ENCODE assay signal across 7 cellular contexts in the genomic region with DNA sequence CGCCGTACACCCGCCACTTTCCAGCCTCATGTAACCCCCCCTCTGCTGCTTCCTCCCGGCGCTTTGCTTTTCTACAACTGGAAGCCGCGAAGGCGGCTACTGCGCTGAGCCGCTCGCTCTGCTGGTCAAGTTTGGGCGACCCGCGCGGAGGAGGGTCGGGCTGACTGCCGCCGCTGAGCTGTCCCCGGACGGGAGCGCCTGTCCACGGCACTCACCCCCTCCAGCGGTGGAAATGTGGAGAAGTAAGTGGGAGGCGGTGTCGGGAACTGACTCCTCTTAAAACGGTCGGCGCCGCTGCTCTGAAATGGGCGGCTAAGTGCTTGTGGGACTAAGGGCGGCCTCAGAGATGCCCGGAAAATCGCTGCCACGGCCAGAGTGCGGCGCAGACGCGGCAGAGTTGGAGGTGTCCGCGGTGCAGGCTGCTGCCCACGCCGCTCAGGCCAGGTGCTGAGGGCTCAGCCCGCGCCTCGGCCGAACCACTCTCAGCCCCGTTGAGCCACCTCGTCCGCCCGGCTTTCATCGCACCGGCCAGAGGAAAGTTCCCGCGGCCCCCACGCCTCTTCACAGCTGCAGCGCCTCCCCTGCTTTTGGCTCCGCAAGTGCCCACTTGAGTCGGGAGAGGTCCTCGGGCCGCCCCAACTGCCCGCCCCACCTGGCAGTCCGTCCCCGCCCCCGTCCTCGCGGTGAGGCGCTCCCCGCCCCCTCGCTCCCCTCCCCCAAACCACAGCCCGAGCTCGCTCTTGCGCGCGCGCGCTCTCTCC. TPM values are rescaled to one million over a fixed set of nuclear protein-coding genes. Genes with fewer than 3 reads are reported as not detected.
DNase-seq lines count a peak whose midpoint lies in the region; ATAC-seq and TF ChIP-seq lines count a peak whose summit lies in the region.

No MANE protein-coding gene starts in this region.

- H3K9me3 Mint-ChIP-seq in WTC11, result no peaks in the 10 kb centered on the region
- H3K9me3 Mint-ChIP-seq in natural killer cell treated with Interleukin-12 subunit alpha and Interleukin-12 subunit beta and Interleukin-15 and Interleukin-18, amount 100 ng/mL, for 72 hours, result no peaks in the 10 kb centered on the region

- H3K9ac ChIP-seq in IMR-90 (ENCODE audit: low read depth, low read length), result no peak overlapping the region

- BruUV-seq in IMR-90 (replicated peaks; lab: Mats Ljungman, UMichigan) (no TSS peak), OCI-LY7 (replicated peaks; lab: Mats Ljungman, UMichigan) (no TSS peak)

- H3K27me3 Mint-ChIP-seq in WTC11 (ENCODE audit: low read depth), result peaks cover 39% of the 10 kb centered on the region
- peaks cover 12 to 17% of the 10 kb centered on the region in 2 donors for H3K27me3 Mint-ChIP-seq in natural killer cell treated with Interleukin-12 subunit alpha and Interleukin-12 subunit beta and Interleukin-15 and Interleukin-18, amount 100 ng/mL, for 72 hours

- H4K5ac ChIP-seq in IMR-90 (ENCODE audit: low read depth, low read length), result no peak overlapping the region

- dilution Hi-C loops in IMR-90 (cut with HindIII; ENCODE audit: low sequenced_read_pairs, unreplicated experiment), result no loop called here

- no peak overlapping the region for H3K27ac Mint-ChIP-seq in WTC11
- no peak overlapping the region for H3K27ac Mint-ChIP-seq in natural killer cell treated with Interleukin-12 subunit alpha and Interleukin-12 subunit beta and Interleukin-15 and Interleukin-18, amount 100 ng/mL, for 72 hours

- no peak overlapping the region for H3K27ac ChIP-seq in IMR-90 (ENCODE audit: insufficient read depth, low read length)
- H3K27ac ChIP-seq in OCI-LY7 (ENCODE audit: low read depth, low read length, poor library complexity, severe bottlenecking), result no peak overlapping the region

- H3K14ac ChIP-seq in IMR-90 (replicated peaks; ENCODE audit: low read depth, low read length), result no peak overlapping the region

- H3K79me1 ChIP-seq in IMR-90 (ENCODE audit: low read depth in 1 of 2, low read length in 2 of 2), result no peaks in the 10 kb centered on the region

- no peak overlapping the region for H2BK20ac ChIP-seq in IMR-90 (ENCODE audit: low read depth, low read length)

- H3K4me2 ChIP-seq in IMR-90 (ENCODE audit: low read depth, low read length) (peak overlapping the region; percentile 73), OCI-LY7 (ENCODE audit: low read length) (no peak overlapping the region)

- H4K20me1 ChIP-seq in IMR-90 (ENCODE audit: insufficient read depth, low read length) (no peaks in the 10 kb centered on the region), OCI-LY7 (ENCODE audit: insufficient read depth, low read length) (no peaks in the 10 kb centered on the region)

- H3K4me1 ChIP-seq in IMR-90 (ENCODE audit: control insufficient read depth, insufficient read depth, low read length) (no peaks in the 10 kb centered on the region), OCI-LY7 (ENCODE audit: insufficient read depth, low read length, poor library complexity, severe bottlenecking) (no peaks in the 10 kb centered on the region)

- H3K18ac ChIP-seq in IMR-90 (ENCODE audit: low read depth, low read length), result no peak overlapping the region

- H3K23ac ChIP-seq in IMR-90 (ENCODE audit: low read depth, low read length), result no peak overlapping the region

- intact Hi-C loops in IMR-90 (cut with micrococcal nuclease) (no loop called here), OCI-LY7 (cut with micrococcal nuclease; ENCODE audit: unreplicated experiment) (no loop called here)

- no peaks in the 10 kb centered on the region for H3K9me1 ChIP-seq in IMR-90 (ENCODE audit: insufficient read depth, low read length)

- no peak overlapping the region for H2AK5ac ChIP-seq in IMR-90 (ENCODE audit: low read depth, low read length)

- H3K9me2 ChIP-seq in OCI-LY7 (ENCODE audit: insufficient read depth, low read length), result no peaks in the 10 kb centered on the region

- no peak overlapping the region for H2BK5ac ChIP-seq in IMR-90 (ENCODE audit: low read depth, low read length, poor library complexity, severe bottlenecking)

- ATAC-seq in GM21526 (IDR thresholded peaks at IDR 0.05; ENCODE audit: low FRiP score, unreplicated experiment), result peak; percentile 9
- ATAC-seq in IMR-90 (ENCODE audit: low read depth), result peak; percentile 72
- peak; percentile 57 for ATAC-seq in WTC11
- peak; percentile 32 to 36 for ATAC-seq in natural killer cell treated with Interleukin-12 subunit alpha and Interleukin-12 subunit beta and Interleukin-15 and Interleukin-18, amount 100 ng/mL, for 72 hours

- no peaks in the 10 kb centered on the region for H3K36me3 Mint-ChIP-seq in WTC11
- H3K36me3 Mint-ChIP-seq in natural killer cell treated with Interleukin-12 subunit alpha and Interleukin-12 subunit beta and Interleukin-15 and Interleukin-18, amount 100 ng/mL, for 72 hours, result peaks cover 4% of the 10 kb centered on the region

- H3K27me3 ChIP-seq in IMR-90 (ENCODE audit: control insufficient read depth, insufficient read depth, low read length), result peaks cover 23% of the 10 kb centered on the region

- H3K4me1 Mint-ChIP-seq in WTC11, result peaks cover 16% of the 10 kb centered on the region
- H3K4me1 Mint-ChIP-seq in natural killer cell treated with Interleukin-12 subunit alpha and Interleukin-12 subunit beta and Interleukin-15 and Interleukin-18, amount 100 ng/mL, for 72 hours (ENCODE audit: low read depth in 2 of 2), result peaks cover 0 to 4% of the 10 kb centered on the region in 2 donors

- no peak overlapping the region for H2BK120ac ChIP-seq in IMR-90 (ENCODE audit: low read depth, low read length)

- H3K56ac ChIP-seq in IMR-90 (ENCODE audit: extremely low read depth, insufficient read depth, low read length), result no peak overlapping the region

- no peak overlapping the region for H4K91ac ChIP-seq in IMR-90 (ENCODE audit: insufficient read depth, low read depth, low read length)

- 19% methylated on average over 3 of the region's 76 CpGs; no CpG with 5 or more reads in 1 of the 2 experiments for WGBS in IMR-90 (ENCODE audit: extremely low coverage in 2 of 2, insufficient read length in 1 of 2), 2 experiments

- H3K4me3 ChIP-seq in IMR-90 (ENCODE audit: insufficient read depth, low read depth, low read length) (peak overlapping the region; percentile 23), fibroblast of the aortic adventitia (ENCODE audit: low read depth, low read length) (peak overlapping the region; percentile 54), OCI-LY7 (ENCODE audit: low read depth, low read length, poor library complexity, severe bottlenecking) (no peak overlapping the region)

- H3K36me3 ChIP-seq in IMR-90 (ENCODE audit: control insufficient read depth, insufficient read depth, low read length) (no peaks in the 10 kb centered on the region), OCI-LY7 (ENCODE audit: insufficient read depth, low read length) (no peaks in the 10 kb centered on the region)

- CTCF ChIA-PET in IMR-90 (lab: Yijun Ruan, JAX) (no interaction called here), WTC11 (lab: Charles Lee) (interaction anchor here (0.6 kb wide), 2 partner anchors 304 to 482 kb away, joined by 4 read pairs; no protein-coding TSS in a partner anchor), OCI-LY7 (lab: Charles Lee; ENCODE audit: unreplicated experiment) (no interaction called here)

- DNase-seq in GM04503 (ENCODE audit: low read depth) (peak; percentile 3), IMR-90 (peak; percentile 7), WTC11 (ENCODE audit: low spot score) (peak; percentile 62), fibroblast of the aortic adventitia (ENCODE audit: low read depth) (peak; percentile 26), OCI-LY7 (ENCODE audit: low spot score) (no peak)
- DNase-seq in natural killer cell treated with Interleukin-12 subunit alpha and Interleukin-12 subunit beta and Interleukin-15 and Interleukin-18, amount 100 ng/mL, for 72 hours (ENCODE audit: low spot score), result no peak

- no peak for TF ChIP-seq POLR2A in IMR-90 (IDR thresholded peaks at IDR 0.05; ENCODE audit: low read depth, low read length)

- POLR2A ChIA-PET in IMR-90 (lab: Charles Lee; ENCODE audit: unreplicated experiment) (no interaction called here), WTC11 (lab: Charles Lee) (no interaction called here), OCI-LY7 (lab: Charles Lee) (no interaction called here)

- TF ChIP-seq CTCF in IMR-90 (conservative IDR thresholded peaks at IDR 0.05; ENCODE audit: low read depth, low read length) (0 out of 2 replicates have a peak, but pooled peaks have one; percentile 18), WTC11 (IDR thresholded peaks at IDR 0.05) (no peak), fibroblast of the aortic adventitia (IDR thresholded peaks at IDR 0.05; ENCODE audit: insufficient read depth, low read length) (peak; percentile 39), OCI-LY7 (conservative IDR thresholded peaks at IDR 0.05; ENCODE audit: low read length) (no peak)

- no peak overlapping the region for H3K4ac ChIP-seq in IMR-90 (ENCODE audit: low read depth, low read length)

- peak overlapping the region; percentile 77 for H3K4me3 Mint-ChIP-seq in WTC11
- H3K4me3 Mint-ChIP-seq in natural killer cell treated with Interleukin-12 subunit alpha and Interleukin-12 subunit beta and Interleukin-15 and Interleukin-18, amount 100 ng/mL, for 72 hours, result no peak overlapping the region

- no peaks in the 10 kb centered on the region for H3K79me2 ChIP-seq in OCI-LY7 (ENCODE audit: insufficient read depth, low read depth, low read length)

- H2AFZ ChIP-seq in IMR-90 (replicated peaks; ENCODE audit: low read length, poor library complexity) (peak overlapping the region; percentile 85), OCI-LY7 (ENCODE audit: low read length) (no peak overlapping the region)

- no peak for TF ChIP-seq RAD21 in IMR-90 (IDR thresholded peaks at IDR 0.05; ENCODE audit: low read length)

- no peak overlapping the region for H2AK9ac ChIP-seq in IMR-90 (replicated peaks; ENCODE audit: low read depth, low read length, poor library complexity)

- in situ Hi-C loops in IMR-90 (cut with MboI; ENCODE audit: low sequenced_read_pairs), result no loop called here

- H4K8ac ChIP-seq in IMR-90 (ENCODE audit: low read depth in 2 of 2, low read length in 2 of 2), result no peak overlapping the region

- no peak overlapping the region for H2BK15ac ChIP-seq in IMR-90 (ENCODE audit: low read depth, low read length)

- H3K9me3 ChIP-seq in IMR-90 (ENCODE audit: control insufficient read depth, insufficient read depth, low read length), result no peaks in the 10 kb centered on the region
- no peaks in the 10 kb centered on the region for H3K9me3 ChIP-seq in OCI-LY7 (ENCODE audit: low read length)

TF ChIP-seq in IMR-90, 13 proteins besides CTCF, POLR2A, EP300 and RAD21 (continues in another document):
- TF ChIP-seq MAZ (IDR thresholded peaks at IDR 0.05; ENCODE audit: borderline replicate concordance, low read depth, low read length), result no peak

RNA-seq across cellular contexts. Expression of a gene that starts 0.4 kb away (rescaled TPM):
- not detected in 2 replicates for total RNA-seq in IMR-90 (2012; rRNA removed)
- not detected in 2 replicates for polyA plus RNA-seq in IMR-90 (2012; rRNA removed)
- polyA plus RNA-seq in IMR-90 (2012; cell fraction: cytosol; rRNA removed), result not detected in 2 replicates
- not detected in 2 replicates for polyA plus RNA-seq in IMR-90 (2012; cell fraction: nucleus; rRNA removed; ENCODE audit: low replicate concordance)
- total RNA-seq in WTC11 (2021), result 2.1 to 3.5 TPM (median 3.3 TPM) in 3 replicates
- total RNA-seq in fibroblast of the aortic adventitia (ENCODE audit: low replicate concordance), result not detected in 2 replicates
- total RNA-seq in natural killer cell treated with Interleukin-12 subunit alpha and Interleukin-12 subunit beta and Interleukin-15 and Interleukin-18, amount 100 ng/mL, for 72 hours, result not detected
- total RNA-seq in OCI-LY7 (2014; rRNA removed; shearing (Covaris generic)), result not detected in 2 replicates
- not detected in 2 replicates for total RNA-seq in OCI-LY7 (2022)

Comparison
In these comparisons a context has a peak if more than half of its experiments do, and no peak if none do; other contexts are left out.
1. DNase-seq: peak in GM04503 (single experiment), IMR-90 (single experiment), WTC11 (single experiment) and fibroblast of the aortic adventitia (single experiment); none in natural killer cell treated with Interleukin-12 subunit alpha and Interleukin-12 subunit beta and Interleukin-15 and Interleukin-18, amount 100 ng/mL, for 72 hours (single experiment) and OCI-LY7 (single experiment).
2. ATAC-seq: peak in every context shown above with its lines; median percentile 72 in IMR-90; 57 in WTC11; 34 in natural killer cell treated with Interleukin-12 subunit alpha and Interleukin-12 subunit beta and Interleukin-15 and Interleukin-18, amount 100 ng/mL, for 72 hours; 9 in GM21526.
3. CTCF ChIP-seq: peak in IMR-90 (single experiment) and fibroblast of the aortic adventitia (single experiment); none in WTC11 (single experiment) and OCI-LY7 (single experiment).